1 cellular context compared by ENCODE assay signal in the genomic region with DNA sequence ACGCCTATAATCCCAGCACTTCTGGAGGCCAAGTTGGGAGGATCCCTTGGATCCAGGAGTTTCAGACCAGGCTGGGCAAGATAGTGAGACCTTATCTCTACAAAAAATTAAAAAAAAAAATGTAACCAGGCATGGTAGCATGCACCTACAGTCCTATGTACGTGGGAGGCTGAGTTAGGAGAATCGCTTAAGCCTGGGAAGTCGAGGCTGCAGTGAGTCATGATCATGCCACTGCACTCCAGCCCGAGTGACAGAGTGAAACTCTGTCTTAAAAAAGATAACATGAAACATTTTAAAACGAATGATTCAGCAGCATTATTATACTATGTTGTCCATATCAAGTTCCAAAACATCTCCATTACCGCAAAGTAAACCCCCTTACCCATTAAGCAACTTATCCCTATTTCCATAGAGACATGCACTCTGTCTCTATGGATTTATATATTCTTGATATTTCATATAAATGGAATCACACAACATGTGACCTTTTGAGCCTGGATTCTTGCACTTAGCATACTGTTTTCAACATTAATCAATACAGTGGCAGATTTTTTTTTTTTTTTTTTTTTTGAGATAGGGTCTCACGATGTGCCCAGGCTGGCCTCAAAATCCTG.
A peak's percentile ranks its signal among the peaks of the same experiment; 100 is the strongest.
TF ChIP-seq lines count a peak whose summit lies in the region.

No MANE protein-coding gene starts in this region.

TF ChIP-seq in K562, 482 proteins besides CTCF, POLR2A, EP300 and RAD21 (continued from another document and continues in another):
- TF ChIP-seq, protein P1, sequence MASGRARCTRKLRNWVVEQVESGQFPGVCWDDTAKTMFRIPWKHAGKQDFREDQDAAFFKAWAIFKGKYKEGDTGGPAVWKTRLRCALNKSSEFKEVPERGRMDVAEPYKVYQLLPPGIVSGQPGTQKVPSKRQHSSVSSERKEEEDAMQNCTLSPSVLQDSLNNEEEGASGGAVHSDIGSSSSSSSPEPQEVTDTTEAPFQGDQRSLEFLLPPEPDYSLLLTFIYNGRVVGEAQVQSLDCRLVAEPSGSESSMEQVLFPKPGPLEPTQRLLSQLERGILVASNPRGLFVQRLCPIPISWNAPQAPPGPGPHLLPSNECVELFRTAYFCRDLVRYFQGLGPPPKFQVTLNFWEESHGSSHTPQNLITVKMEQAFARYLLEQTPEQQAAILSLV (tag; IDR thresholded peaks at IDR 0.05) = peak; percentile 25; the same call in 1 of the 2 replicates
- peak in 1 of 2 experiments; percentile 95; a peak in 2 of 4 replicates for TF ChIP-seq RCOR1 (IDR thresholded peaks at IDR 0.05; ENCODE audit: borderline replicate concordance in 1 of 2, low read depth in 2 of 2, low read length in 2 of 2)
- peak; percentile 84 for TF ChIP-seq FOXM1 (IDR thresholded peaks at IDR 0.05; ENCODE audit: low read depth)
- TF ChIP-seq FOXM1 (CRISPR knock-in tag; IDR thresholded peaks at IDR 0.05; ENCODE audit: low read depth) = no peak
- TF ChIP-seq BHLHE40 (IDR thresholded peaks at IDR 0.05; ENCODE audit: low read length) = peak; percentile 53; the same call in 1 of the 2 replicates
- peak; percentile 98 for TF ChIP-seq JUND (IDR thresholded peaks at IDR 0.05; ENCODE audit: borderline replicate concordance, low read depth, low read length)
- TF ChIP-seq JUND (tag; IDR thresholded peaks at IDR 0.05; ENCODE audit: borderline replicate concordance, low read depth, low read length) = peak; percentile 98
- TF ChIP-seq ZFP30 (CRISPR knock-in tag; IDR thresholded peaks at IDR 0.05; ENCODE audit: borderline replicate concordance) = no peak
- TF ChIP-seq, protein P2, sequence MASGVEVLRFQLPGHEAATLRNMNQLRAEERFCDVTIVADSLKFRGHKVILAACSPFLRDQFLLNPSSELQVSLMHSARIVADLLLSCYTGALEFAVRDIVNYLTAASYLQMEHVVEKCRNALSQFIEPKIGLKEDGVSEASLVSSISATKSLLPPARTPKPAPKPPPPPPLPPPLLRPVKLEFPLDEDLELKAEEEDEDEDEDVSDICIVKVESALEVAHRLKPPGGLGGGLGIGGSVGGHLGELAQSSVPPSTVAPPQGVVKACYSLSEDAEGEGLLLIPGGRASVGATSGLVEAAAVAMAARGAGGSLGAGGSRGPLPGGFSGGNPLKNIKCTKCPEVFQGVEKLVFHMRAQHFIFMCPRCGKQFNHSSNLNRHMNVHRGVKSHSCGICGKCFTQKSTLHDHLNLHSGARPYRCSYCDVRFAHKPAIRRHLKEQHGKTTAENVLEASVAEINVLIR (CRISPR knock-in tag; IDR thresholded peaks at IDR 0.05) = no peak
- TF ChIP-seq ARNT (IDR thresholded peaks at IDR 0.05) = peak; percentile 89 to 91
- TF ChIP-seq, protein P3, sequence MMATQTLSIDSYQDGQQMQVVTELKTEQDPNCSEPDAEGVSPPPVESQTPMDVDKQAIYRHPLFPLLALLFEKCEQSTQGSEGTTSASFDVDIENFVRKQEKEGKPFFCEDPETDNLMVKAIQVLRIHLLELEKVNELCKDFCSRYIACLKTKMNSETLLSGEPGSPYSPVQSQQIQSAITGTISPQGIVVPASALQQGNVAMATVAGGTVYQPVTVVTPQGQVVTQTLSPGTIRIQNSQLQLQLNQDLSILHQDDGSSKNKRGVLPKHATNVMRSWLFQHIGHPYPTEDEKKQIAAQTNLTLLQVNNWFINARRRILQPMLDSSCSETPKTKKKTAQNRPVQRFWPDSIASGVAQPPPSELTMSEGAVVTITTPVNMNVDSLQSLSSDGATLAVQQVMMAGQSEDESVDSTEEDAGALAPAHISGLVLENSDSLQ (IDR thresholded peaks at IDR 0.05) = peak; percentile 76
- TF ChIP-seq, protein P4, sequence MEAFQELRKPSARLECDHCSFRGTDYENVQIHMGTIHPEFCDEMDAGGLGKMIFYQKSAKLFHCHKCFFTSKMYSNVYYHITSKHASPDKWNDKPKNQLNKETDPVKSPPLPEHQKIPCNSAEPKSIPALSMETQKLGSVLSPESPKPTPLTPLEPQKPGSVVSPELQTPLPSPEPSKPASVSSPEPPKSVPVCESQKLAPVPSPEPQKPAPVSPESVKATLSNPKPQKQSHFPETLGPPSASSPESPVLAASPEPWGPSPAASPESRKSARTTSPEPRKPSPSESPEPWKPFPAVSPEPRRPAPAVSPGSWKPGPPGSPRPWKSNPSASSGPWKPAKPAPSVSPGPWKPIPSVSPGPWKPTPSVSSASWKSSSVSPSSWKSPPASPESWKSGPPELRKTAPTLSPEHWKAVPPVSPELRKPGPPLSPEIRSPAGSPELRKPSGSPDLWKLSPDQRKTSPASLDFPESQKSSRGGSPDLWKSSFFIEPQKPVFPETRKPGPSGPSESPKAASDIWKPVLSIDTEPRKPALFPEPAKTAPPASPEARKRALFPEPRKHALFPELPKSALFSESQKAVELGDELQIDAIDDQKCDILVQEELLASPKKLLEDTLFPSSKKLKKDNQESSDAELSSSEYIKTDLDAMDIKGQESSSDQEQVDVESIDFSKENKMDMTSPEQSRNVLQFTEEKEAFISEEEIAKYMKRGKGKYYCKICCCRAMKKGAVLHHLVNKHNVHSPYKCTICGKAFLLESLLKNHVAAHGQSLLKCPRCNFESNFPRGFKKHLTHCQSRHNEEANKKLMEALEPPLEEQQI (IDR thresholded peaks at IDR 0.05) = peak; percentile 98
- TF ChIP-seq, protein P5, sequence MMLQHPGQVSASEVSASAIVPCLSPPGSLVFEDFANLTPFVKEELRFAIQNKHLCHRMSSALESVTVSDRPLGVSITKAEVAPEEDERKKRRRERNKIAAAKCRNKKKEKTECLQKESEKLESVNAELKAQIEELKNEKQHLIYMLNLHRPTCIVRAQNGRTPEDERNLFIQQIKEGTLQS (IDR thresholded peaks at IDR 0.05) = peak; percentile 96
- TF ChIP-seq, protein P5 (CRISPR knock-in tag; conservative IDR thresholded peaks at IDR 0.05) = peak; percentile 70
- TF ChIP-seq TAF9B (IDR thresholded peaks at IDR 0.05; ENCODE audit: partially characterized antibody) = peak; percentile 46
- peak; percentile 81 for TF ChIP-seq MTA1 (IDR thresholded peaks at IDR 0.05; ENCODE audit: borderline replicate concordance)
- TF ChIP-seq CXXC5 (CRISPR knock-in tag; IDR thresholded peaks at IDR 0.05) = 0 out of 2 replicates have a peak, but pooled peaks have one; percentile 31
- TF ChIP-seq, protein P6, sequence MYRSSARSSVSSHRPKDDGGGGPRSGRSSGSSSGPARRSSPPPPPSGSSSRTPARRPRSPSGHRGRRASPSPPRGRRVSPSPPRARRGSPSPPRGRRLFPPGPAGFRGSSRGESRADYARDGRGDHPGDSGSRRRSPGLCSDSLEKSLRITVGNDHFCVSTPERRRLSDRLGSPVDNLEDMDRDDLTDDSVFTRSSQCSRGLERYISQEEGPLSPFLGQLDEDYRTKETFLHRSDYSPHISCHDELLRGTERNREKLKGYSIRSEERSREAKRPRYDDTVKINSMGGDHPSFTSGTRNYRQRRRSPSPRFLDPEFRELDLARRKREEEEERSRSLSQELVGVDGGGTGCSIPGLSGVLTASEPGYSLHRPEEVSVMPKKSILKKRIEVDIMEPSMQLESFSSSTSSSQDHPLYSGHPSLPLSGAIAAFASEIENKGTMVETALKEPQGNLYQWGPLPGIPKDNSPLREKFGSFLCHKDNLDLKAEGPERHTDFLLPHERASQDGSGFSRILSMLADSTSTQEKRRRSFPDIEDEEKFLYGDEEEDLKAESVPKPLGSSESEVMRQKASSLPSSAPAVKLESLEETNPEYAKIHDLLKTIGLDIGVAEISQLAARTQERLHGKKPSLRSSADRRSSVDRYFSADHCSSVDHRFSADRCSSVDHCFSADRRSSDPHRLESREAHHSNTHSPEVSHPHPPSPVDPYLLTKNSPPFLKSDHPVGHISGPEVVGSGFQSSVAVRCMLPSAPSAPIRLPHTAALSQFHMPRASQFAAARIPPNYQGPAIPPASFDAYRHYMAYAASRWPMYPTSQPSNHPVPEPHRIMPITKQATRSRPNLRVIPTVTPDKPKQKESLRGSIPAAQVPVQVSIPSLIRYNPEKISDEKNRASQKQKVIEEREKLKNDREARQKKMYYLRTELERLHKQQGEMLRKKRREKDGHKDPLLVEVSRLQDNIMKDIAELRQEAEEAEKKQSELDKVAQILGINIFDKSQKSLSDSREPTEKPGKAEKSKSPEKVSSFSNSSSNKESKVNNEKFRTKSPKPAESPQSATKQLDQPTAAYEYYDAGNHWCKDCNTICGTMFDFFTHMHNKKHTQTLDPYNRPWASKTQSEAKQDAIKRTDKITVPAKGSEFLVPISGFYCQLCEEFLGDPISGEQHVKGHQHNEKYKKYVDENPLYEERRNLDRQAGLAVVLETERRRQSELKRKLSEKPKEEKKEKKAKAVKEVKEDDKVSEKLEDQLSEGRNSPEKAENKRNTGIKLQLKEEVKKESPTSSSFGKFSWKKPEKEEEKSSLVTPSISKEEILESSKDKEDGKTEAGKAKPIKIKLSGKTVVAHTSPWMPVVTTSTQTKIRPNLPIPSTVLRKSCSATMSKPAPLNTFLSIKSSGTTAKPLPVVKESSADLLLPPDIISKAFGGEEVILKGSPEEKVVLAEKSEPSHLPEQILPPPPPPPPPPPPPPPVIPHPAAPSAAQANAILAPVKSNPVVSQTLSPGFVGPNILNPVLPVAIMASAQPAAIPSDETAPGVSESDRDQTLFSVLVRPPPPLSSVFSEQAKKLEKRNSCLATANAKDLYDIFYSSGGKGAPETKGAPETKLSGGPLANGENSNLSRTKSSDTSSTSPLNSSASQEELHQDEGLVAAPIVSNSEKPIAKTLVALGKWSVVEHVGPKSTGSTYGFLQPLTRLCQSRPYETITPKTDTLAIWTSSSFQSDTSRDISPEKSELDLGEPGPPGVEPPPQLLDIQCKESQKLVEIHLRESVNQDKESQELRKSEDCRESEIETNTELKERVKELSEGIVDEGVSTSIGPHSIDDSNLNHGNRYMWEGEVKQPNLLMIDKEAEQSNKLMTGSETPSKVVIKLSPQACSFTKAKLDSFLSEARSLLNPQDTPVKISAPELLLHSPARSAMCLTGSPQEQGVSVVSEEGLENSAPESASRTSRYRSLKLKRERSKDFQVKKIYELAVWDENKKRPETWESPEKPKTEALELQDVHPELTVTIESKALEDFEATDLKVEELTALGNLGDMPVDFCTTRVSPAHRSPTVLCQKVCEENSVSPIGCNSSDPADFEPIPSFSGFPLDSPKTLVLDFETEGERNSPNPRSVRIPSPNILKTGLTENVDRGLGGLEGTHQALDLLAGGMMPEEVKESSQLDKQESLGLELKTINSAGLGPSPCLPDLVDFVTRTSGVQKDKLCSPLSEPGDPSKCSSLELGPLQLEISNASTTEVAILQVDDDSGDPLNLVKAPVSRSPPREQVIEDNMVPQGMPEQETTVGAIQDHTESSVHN (IDR thresholded peaks at IDR 0.05; ENCODE audit: borderline replicate concordance in 1 of 2, low read depth in 1 of 2) = 0 out of 4 replicates have a peak, but pooled peaks of 1 of the 2 experiments have one; percentile 26
- TF ChIP-seq SIN3B (IDR thresholded peaks at IDR 0.05; ENCODE audit: low read depth) = no peak
- TF ChIP-seq HDAC6 (IDR thresholded peaks at IDR 0.05; ENCODE audit: low read depth, low read length) = no peak
- peak; percentile 78 for TF ChIP-seq TCF3 (CRISPR knock-in tag; IDR thresholded peaks at IDR 0.05)
- peak; percentile 47; the same call in 1 of the 2 replicates for TF ChIP-seq NFIC (IDR thresholded peaks at IDR 0.05)
- TF ChIP-seq, protein P7, sequence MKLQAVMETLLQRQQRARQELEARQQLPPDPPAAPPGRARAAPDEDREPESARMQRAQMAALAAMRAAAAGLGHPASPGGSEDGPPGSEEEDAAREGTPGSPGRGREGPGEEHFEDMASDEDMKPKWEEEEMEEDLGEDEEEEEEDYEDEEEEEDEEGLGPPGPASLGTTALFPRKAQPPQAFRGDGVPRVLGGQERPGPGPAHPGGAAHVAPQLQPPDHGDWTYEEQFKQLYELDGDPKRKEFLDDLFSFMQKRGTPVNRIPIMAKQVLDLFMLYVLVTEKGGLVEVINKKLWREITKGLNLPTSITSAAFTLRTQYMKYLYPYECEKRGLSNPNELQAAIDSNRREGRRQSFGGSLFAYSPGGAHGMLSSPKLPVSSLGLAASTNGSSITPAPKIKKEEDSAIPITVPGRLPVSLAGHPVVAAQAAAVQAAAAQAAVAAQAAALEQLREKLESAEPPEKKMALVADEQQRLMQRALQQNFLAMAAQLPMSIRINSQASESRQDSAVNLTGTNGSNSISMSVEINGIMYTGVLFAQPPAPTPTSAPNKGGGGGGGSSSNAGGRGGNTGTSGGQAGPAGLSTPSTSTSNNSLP (IDR thresholded peaks at IDR 0.05; ENCODE audit: borderline replicate concordance, low read depth, low read length) = peak; percentile 76
- TF ChIP-seq, protein P8, sequence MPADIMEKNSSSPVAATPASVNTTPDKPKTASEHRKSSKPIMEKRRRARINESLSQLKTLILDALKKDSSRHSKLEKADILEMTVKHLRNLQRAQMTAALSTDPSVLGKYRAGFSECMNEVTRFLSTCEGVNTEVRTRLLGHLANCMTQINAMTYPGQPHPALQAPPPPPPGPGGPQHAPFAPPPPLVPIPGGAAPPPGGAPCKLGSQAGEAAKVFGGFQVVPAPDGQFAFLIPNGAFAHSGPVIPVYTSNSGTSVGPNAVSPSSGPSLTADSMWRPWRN (IDR thresholded peaks at IDR 0.05; ENCODE audit: low read depth) = 0 out of 2 replicates have a peak, but pooled peaks have one; percentile 10
- peak; percentile 76; the same call in 1 of the 2 replicates for TF ChIP-seq DMBX1 (CRISPR knock-in tag; IDR thresholded peaks at IDR 0.05; ENCODE audit: borderline replicate concordance)
- TF ChIP-seq, protein P9, sequence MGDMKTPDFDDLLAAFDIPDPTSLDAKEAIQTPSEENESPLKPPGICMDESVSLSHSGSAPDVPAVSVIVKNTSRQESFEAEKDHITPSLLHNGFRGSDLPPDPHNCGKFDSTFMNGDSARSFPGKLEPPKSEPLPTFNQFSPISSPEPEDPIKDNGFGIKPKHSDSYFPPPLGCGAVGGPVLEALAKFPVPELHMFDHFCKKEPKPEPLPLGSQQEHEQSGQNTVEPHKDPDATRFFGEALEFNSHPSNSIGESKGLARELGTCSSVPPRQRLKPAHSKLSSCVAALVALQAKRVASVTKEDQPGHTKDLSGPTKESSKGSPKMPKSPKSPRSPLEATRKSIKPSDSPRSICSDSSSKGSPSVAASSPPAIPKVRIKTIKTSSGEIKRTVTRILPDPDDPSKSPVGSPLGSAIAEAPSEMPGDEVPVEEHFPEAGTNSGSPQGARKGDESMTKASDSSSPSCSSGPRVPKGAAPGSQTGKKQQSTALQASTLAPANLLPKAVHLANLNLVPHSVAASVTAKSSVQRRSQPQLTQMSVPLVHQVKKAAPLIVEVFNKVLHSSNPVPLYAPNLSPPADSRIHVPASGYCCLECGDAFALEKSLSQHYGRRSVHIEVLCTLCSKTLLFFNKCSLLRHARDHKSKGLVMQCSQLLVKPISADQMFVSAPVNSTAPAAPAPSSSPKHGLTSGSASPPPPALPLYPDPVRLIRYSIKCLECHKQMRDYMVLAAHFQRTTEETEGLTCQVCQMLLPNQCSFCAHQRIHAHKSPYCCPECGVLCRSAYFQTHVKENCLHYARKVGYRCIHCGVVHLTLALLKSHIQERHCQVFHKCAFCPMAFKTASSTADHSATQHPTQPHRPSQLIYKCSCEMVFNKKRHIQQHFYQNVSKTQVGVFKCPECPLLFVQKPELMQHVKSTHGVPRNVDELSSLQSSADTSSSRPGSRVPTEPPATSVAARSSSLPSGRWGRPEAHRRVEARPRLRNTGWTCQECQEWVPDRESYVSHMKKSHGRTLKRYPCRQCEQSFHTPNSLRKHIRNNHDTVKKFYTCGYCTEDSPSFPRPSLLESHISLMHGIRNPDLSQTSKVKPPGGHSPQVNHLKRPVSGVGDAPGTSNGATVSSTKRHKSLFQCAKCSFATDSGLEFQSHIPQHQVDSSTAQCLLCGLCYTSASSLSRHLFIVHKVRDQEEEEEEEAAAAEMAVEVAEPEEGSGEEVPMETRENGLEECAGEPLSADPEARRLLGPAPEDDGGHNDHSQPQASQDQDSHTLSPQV (IDR thresholded peaks at IDR 0.05) = peak; percentile 43; the same call in 1 of the 2 replicates
- TF ChIP-seq SMARCA4 (IDR thresholded peaks at IDR 0.05) = peak; percentile 98
- peak; percentile 22 for TF ChIP-seq DACH1 (IDR thresholded peaks at IDR 0.05; ENCODE audit: partially characterized antibody)
- TF ChIP-seq ZNF140 (CRISPR knock-in tag; IDR thresholded peaks at IDR 0.05) = no peak
- peak; percentile 65 for TF ChIP-seq ATF7 (IDR thresholded peaks at IDR 0.05)
- TF ChIP-seq MTA2 (IDR thresholded peaks at IDR 0.05; ENCODE audit: low read depth) = peak; percentile 77
